9 cellular contexts compared by ENCODE assay signal in genomic region chr7:3301831-3302618, GRCh38. TPM values are rescaled to one million over a fixed set of nuclear protein-coding genes. Genes with fewer than 3 reads are reported as not detected.
A peak's percentile ranks its signal among the peaks of the same experiment; 100 is the strongest.
DNase-seq lines count a peak whose midpoint lies in the region; ATAC-seq and TF ChIP-seq lines count a peak whose summit lies in the region.
"Had no signal": no experiment of that assay in that cellular context is flagged by ENCODE, and none has a peak within 500 bp of the region (broad histone marks: within the 10 kb centered on the region; RNA-seq: fewer than 3 reads in every experiment).

No MANE protein-coding gene starts in this region.

- peaks cover 30% of the 10 kb centered on the region for H3K27me3 ChIP-seq in A673 (replicated peaks; ENCODE audit: insufficient read depth, low read depth, low read length, poor library complexity)
- peaks cover 6% of the 10 kb centered on the region; the same call in 1 of the 2 replicates for H3K27me3 ChIP-seq in HAP-1 (ENCODE audit: low read depth)
- peaks cover 20 to 27% of the 10 kb centered on the region in 2 donors for H3K27me3 ChIP-seq in duodenal mucosa (ENCODE audit: control insufficient read depth in 1 of 2, insufficient read depth in 2 of 2, low read length in 2 of 2)
- no peaks in the 10 kb centered on the region for H3K27me3 ChIP-seq in testis

- no peak for TF ChIP-seq POLR2A in testis (IDR thresholded peaks at IDR 0.05)

- peak overlapping the region in 1 of 2 donors; percentile 43 for H3K9ac ChIP-seq in duodenal mucosa (ENCODE audit: low read depth in 1 of 2, low read length in 2 of 2)

- in situ Hi-C loops in HAP-1 (cut with MboI; ENCODE audit: low sequenced_read_pairs) = no loop called here

- CTCF ChIA-PET in A673 (lab: Charles Lee) = no interaction called here

- peaks cover 3% of the 10 kb centered on the region for H3K9me3 Mint-ChIP-seq in memory B cell

- no peaks in the 10 kb centered on the region for H3K36me3 Mint-ChIP-seq in memory B cell

- peak overlapping the region; percentile 24 for H3K27ac ChIP-seq in A673 (ENCODE audit: low read depth, low read length, poor library complexity, severe bottlenecking)
- no peak overlapping the region for H3K27ac ChIP-seq in duodenal mucosa (ENCODE audit: low read depth, low read length)
- no peak overlapping the region for H3K27ac ChIP-seq in testis

- ATAC-seq in memory B cell (ENCODE audit: low read depth) = no peak
- no peak for ATAC-seq in HG03378 (IDR thresholded peaks at IDR 0.05; ENCODE audit: unreplicated experiment)

- peak overlapping the region; percentile 83 for H3K4me3 Mint-ChIP-seq in memory B cell

- peaks cover 8% of the 10 kb centered on the region for H3K4me1 Mint-ChIP-seq in memory B cell

- peak overlapping the region; percentile 63 for H3K4me3 ChIP-seq in A673 (ENCODE audit: low read depth, low read length, poor library complexity, severe bottlenecking)
- H3K4me3 ChIP-seq in HAP-1 = peak overlapping the region; percentile 34
- H3K4me3 ChIP-seq in duodenal mucosa (ENCODE audit: low read depth in 1 of 2, low read length in 2 of 2) = peak overlapping the region; percentile 63 to 65
- H3K4me3 ChIP-seq in testis = peak overlapping the region; percentile 38 to 55
- H3K4me3 ChIP-seq: GM12878 had no signal

- intact Hi-C loops in A673 (cut with micrococcal nuclease; ENCODE audit: unreplicated experiment) = loop anchor here (2.0 to 10.0 kb wide), 2 partner anchors 373 to 595 kb away; no protein-coding TSS in a partner anchor
- intact Hi-C loops in testis (cut with DNase I; ENCODE audit: low total_unique reads) = no loop called here

- H3K9me3 ChIP-seq in A673 (ENCODE audit: low read depth, low read length, poor library complexity, severe bottlenecking) = no peaks in the 10 kb centered on the region
- no peaks in the 10 kb centered on the region for H3K9me3 ChIP-seq in HAP-1
- no peaks in the 10 kb centered on the region for H3K9me3 ChIP-seq in duodenal mucosa (ENCODE audit: control insufficient read depth in 1 of 2, low read length in 2 of 2)
- H3K9me3 ChIP-seq in testis = no peaks in the 10 kb centered on the region

- DNase-seq in A673 (ENCODE audit: low spot score) = peak; percentile 73
- peak; percentile 34 to 41 for DNase-seq in HAP-1 (ENCODE audit: low spot score in 2 of 2)
- peak; percentile 39 for DNase-seq in SKM-1 (lab: John Stamatoyannopoulos, UW; ENCODE audit: unreplicated experiment)
- DNase-seq in memory B cell (ENCODE audit: low spot score in 2 of 2) = peak; percentile 23 to 37
- peak; percentile 20 for DNase-seq in testis
- DNase-seq in effector CD4-positive, alpha-beta T cell = no peak

- POLR2A ChIA-PET in A673 (lab: Charles Lee; ENCODE audit: low non-redundant PET) = no interaction called here

- H3K27ac Mint-ChIP-seq in memory B cell = peak overlapping the region; percentile 39

- H3K27me3 Mint-ChIP-seq in memory B cell = peaks cover 12% of the 10 kb centered on the region

- no peaks in the 10 kb centered on the region for H3K36me3 ChIP-seq in A673 (ENCODE audit: insufficient read depth, low read length, poor library complexity, severe bottlenecking)
- no peaks in the 10 kb centered on the region for H3K36me3 ChIP-seq in HAP-1 (replicated peaks)
- no peaks in the 10 kb centered on the region for H3K36me3 ChIP-seq in duodenal mucosa (ENCODE audit: control insufficient read depth in 1 of 2, insufficient read depth in 2 of 2, low read length in 2 of 2)
- no peaks in the 10 kb centered on the region for H3K36me3 ChIP-seq in testis (ENCODE audit: low read depth, missing control alignments)

- 0 to 1% methylated on average over 21 to 44 of the region's 45 CpGs for WGBS in testis, 2 donors

- TF ChIP-seq CTCF in A673 (conservative IDR thresholded peaks at IDR 0.05; ENCODE audit: low read depth, low read length) = peak; percentile 33; the same call in 1 of the 2 replicates
- peak in 1 of 3 experiments; percentile 19 for TF ChIP-seq CTCF in testis (IDR thresholded peaks at IDR 0.05)

- no TSS peak for BruUV-seq in A673 (replicated peaks; lab: Mats Ljungman, UMichigan)

- H3K4me1 ChIP-seq in A673 (ENCODE audit: insufficient read depth, low read length, poor library complexity, severe bottlenecking) (peaks cover 15% of the 10 kb centered on the region), HAP-1 (no peaks in the 10 kb centered on the region), duodenal mucosa (ENCODE audit: control insufficient read depth in 1 of 2, insufficient read depth in 2 of 2, low read length in 2 of 2) (peaks cover 0 to 11% of the 10 kb centered on the region in 2 donors), testis (peaks cover 4% of the 10 kb centered on the region)

RNA-seq across cellular contexts. Expression of gene SDK1, which starts 1.0 kb away (rescaled TPM):
- total RNA-seq in A673 (2021) (14.7 and 17.0 TPM in 2 replicates), testis (10 to 100 TPM; 24.9 to 36.2 TPM)
- polyA plus RNA-seq in testis (ENCODE audit: insufficient read depth, low read depth, low replicate concordance) = 20.0 TPM
